ENCODE assay signal across 21 cellular contexts in the genomic region with DNA sequence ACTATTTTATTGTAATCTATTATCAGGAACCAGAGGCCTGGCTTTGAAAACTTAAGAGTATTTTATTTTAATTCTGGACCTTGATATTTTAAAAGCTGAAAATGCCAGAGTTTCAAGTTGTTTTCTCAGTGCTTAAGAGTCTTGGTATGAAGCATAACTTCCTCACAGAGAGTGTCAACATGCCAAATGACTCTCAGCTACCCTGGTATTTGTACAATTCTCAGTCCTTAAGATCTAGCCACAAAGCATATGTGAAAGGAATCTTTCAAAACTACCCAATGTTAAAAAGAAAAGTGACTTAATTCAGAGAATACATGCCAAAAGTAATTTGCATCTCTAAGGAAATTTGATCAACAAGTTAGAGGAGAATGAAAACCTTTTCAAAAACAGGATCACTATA.
DNase-seq lines count a peak whose midpoint lies in the region; ATAC-seq, FAIRE-seq and TF ChIP-seq lines count a peak whose summit lies in the region.
"Had no signal": no experiment of that assay in that cellular context is flagged by ENCODE, and none has a peak within 500 bp of the region (broad histone marks: within the 10 kb centered on the region; RNA-seq: fewer than 3 reads in every experiment).

No MANE protein-coding gene starts in this region.

- peaks cover 19% of the 10 kb centered on the region for H3K4me1 Mint-ChIP-seq in astrocyte (ENCODE audit: low read depth, unreplicated experiment)
- H3K4me1 Mint-ChIP-seq: activated CD4-positive, alpha-beta T cell treated with anti-CD3 and anti-CD28 coated beads for 36 hours; B cell; naive thymus-derived CD4-positive, alpha-beta T cell had no signal

- H2AFZ ChIP-seq in astrocyte (ENCODE audit: low read depth, low read length) (no peak overlapping the region), smooth muscle cell (ENCODE audit: low read depth) (peak overlapping the region; percentile 46)

- H3K9ac ChIP-seq in astrocyte (ENCODE audit: low read length) (no peak overlapping the region), smooth muscle cell (ENCODE audit: low read depth) (no peak overlapping the region)

- H3K4me3 Mint-ChIP-seq in astrocyte (ENCODE audit: unreplicated experiment), result no peak overlapping the region
- H3K4me3 Mint-ChIP-seq: activated CD4-positive, alpha-beta T cell treated with anti-CD3 and anti-CD28 coated beads for 36 hours; B cell; naive thymus-derived CD4-positive, alpha-beta T cell had no signal

- H3K4me3 ChIP-seq in astrocyte (ENCODE audit: insufficient read depth, low read depth, low read length) (no peak overlapping the region), fibroblast of villous mesenchyme (ENCODE audit: low read depth, low read length) (no peak overlapping the region), smooth muscle cell (no peak overlapping the region)
- H3K4me3 ChIP-seq: cardiac muscle cell, SJSA1 had no signal

- no peaks in the 10 kb centered on the region for H3K36me3 Mint-ChIP-seq in astrocyte (ENCODE audit: low read depth, unreplicated experiment)
- H3K36me3 Mint-ChIP-seq: naive thymus-derived CD4-positive, alpha-beta T cell had no signal

- H4K20me1 ChIP-seq in astrocyte (ENCODE audit: insufficient read depth, low read length) (no peaks in the 10 kb centered on the region), smooth muscle cell (ENCODE audit: low read depth) (no peaks in the 10 kb centered on the region)

- TF ChIP-seq CTCF in astrocyte (IDR thresholded peaks at IDR 0.05; ENCODE audit: insufficient read depth, low read depth, low read length) (no peak), fibroblast of villous mesenchyme (IDR thresholded peaks at IDR 0.05; ENCODE audit: insufficient read depth, low read depth, low read length) (no peak), smooth muscle cell (IDR thresholded peaks at IDR 0.05; ENCODE audit: borderline replicate concordance, insufficient read depth, poor library complexity, severe bottlenecking) (no peak), GM13977 (IDR thresholded peaks at IDR 0.05; ENCODE audit: extremely low read depth, insufficient read depth, missing control alignments) (no peak), D721Med (IDR thresholded peaks at IDR 0.05; ENCODE audit: insufficient read depth, missing control alignments) (no peak)

- DNase-seq in GM04503 (ENCODE audit: low read depth), result peak; percentile 84
- peak; percentile 83 for DNase-seq in astrocyte (ENCODE audit: low read depth)
- peak; percentile 45 for DNase-seq in fibroblast of villous mesenchyme (ENCODE audit: low read depth)
- DNase-seq in smooth muscle cell (lab: John Stamatoyannopoulos, UW; ENCODE audit: unreplicated experiment), result no peak
- DNase-seq in GM13977 (ENCODE audit: low spot score), result no peak
- no peak for DNase-seq in D721Med (ENCODE audit: insufficient read length, low spot score)
- no peak for DNase-seq in sciatic nerve (ENCODE audit: low spot score)
- DNase-seq in activated CD4-positive, alpha-beta T cell treated with anti-CD3 and anti-CD28 coated beads for 4 hours, result no peak
- DNase-seq: activated CD4-positive, alpha-beta T cell treated with anti-CD3 and anti-CD28 coated beads for 36 hours; activated CD8-positive, alpha-beta memory T cell treated with anti-CD3 and anti-CD28 coated beads, Interleukin-2, amount 50 U/mL, for 48 hours; Calu3; left ventricle myocardium superior; naive thymus-derived CD4-positive, alpha-beta T cell; NCI-H187 treated with DMSO at 0.1 percent for 48 hours; NCI-H510A; stimulated activated CD4-positive, alpha-beta T cell treated with anti-CD3 and anti-CD28 coated beads, Interleukin-2, amount 100 ng/mL, for 24 hours had no signal

- H3K79me2 ChIP-seq in astrocyte (ENCODE audit: insufficient read depth, low read length), result no peaks in the 10 kb centered on the region
- no peaks in the 10 kb centered on the region for H3K79me2 ChIP-seq in smooth muscle cell (ENCODE audit: low read depth)

- in situ Hi-C loops in GM13977 (cut with MboI; ENCODE audit: low pct_unique_long_range_greater_than_20kb, low sequenced_read_pairs, unreplicated experiment), result no loop called here

- H3K36me3 ChIP-seq in astrocyte (ENCODE audit: insufficient read depth, low read length) (no peaks in the 10 kb centered on the region), smooth muscle cell (ENCODE audit: low read depth) (no peaks in the 10 kb centered on the region)
- H3K36me3 ChIP-seq: cardiac muscle cell, SJSA1 had no signal

- FAIRE-seq in astrocyte (lab: Jason Lieb, UNC) (peak; percentile 54), D721Med (lab: Jason Lieb, UNC) (no peak)
- FAIRE-seq: frontal cortex, HTR-8/SVneo had no signal

- H3K9me3 Mint-ChIP-seq in astrocyte (ENCODE audit: unreplicated experiment), result peaks cover 2% of the 10 kb centered on the region

- H3K27me3 Mint-ChIP-seq in astrocyte (ENCODE audit: low read depth, unreplicated experiment), result no peaks in the 10 kb centered on the region
- H3K27me3 Mint-ChIP-seq: activated CD4-positive, alpha-beta T cell treated with anti-CD3 and anti-CD28 coated beads for 36 hours; B cell; naive thymus-derived CD4-positive, alpha-beta T cell had no signal

- ATAC-seq in sciatic nerve, result no peak
- ATAC-seq: activated CD4-positive, alpha-beta T cell treated with anti-CD3 and anti-CD28 coated beads for 36 hours; left ventricle myocardium superior; naive thymus-derived CD4-positive, alpha-beta T cell had no signal

- peak overlapping the region; percentile 85 for H3K27ac Mint-ChIP-seq in astrocyte (ENCODE audit: unreplicated experiment)
- H3K27ac Mint-ChIP-seq: activated CD4-positive, alpha-beta T cell treated with anti-CD3 and anti-CD28 coated beads for 36 hours; B cell; naive thymus-derived CD4-positive, alpha-beta T cell had no signal

- intact Hi-C loops in sciatic nerve (cut with DNase I), result no loop called here

- H3K27me3 ChIP-seq in astrocyte (ENCODE audit: insufficient read depth, low read length), result no peaks in the 10 kb centered on the region
- H3K27me3 ChIP-seq in smooth muscle cell (ENCODE audit: low read depth), result no peaks in the 10 kb centered on the region
- H3K27me3 ChIP-seq: cardiac muscle cell, SJSA1 had no signal

- H3K9me3 ChIP-seq in astrocyte (ENCODE audit: insufficient read depth, low read depth, low read length), result no peaks in the 10 kb centered on the region
- no peaks in the 10 kb centered on the region for H3K9me3 ChIP-seq in smooth muscle cell (replicated peaks; ENCODE audit: low read depth)
- H3K9me3 ChIP-seq: SJSA1 had no signal

- H3K4me1 ChIP-seq in astrocyte (ENCODE audit: insufficient read depth, low read length) (no peaks in the 10 kb centered on the region), smooth muscle cell (ENCODE audit: low read depth) (no peaks in the 10 kb centered on the region)
- H3K4me1 ChIP-seq: SJSA1 had no signal

- H3K4me2 ChIP-seq in astrocyte (ENCODE audit: low read length), result peak overlapping the region; percentile 16
- no peak overlapping the region for H3K4me2 ChIP-seq in smooth muscle cell

- no peaks in the 10 kb centered on the region for H3F3A ChIP-seq in smooth muscle cell (ENCODE audit: low read depth)

- peak overlapping the region; percentile 65 for H3K27ac ChIP-seq in astrocyte (ENCODE audit: low read depth, low read length)
- H3K27ac ChIP-seq in smooth muscle cell (ENCODE audit: low read depth), result peak overlapping the region; percentile 29
- H3K27ac ChIP-seq: cardiac muscle cell, SJSA1 had no signal

Comparison
In these comparisons a context has a peak if more than half of its experiments do, and no peak if none do; other contexts are left out.
1. DNase-seq: peak in GM04503 (single experiment), astrocyte (single experiment) and fibroblast of villous mesenchyme (single experiment); none in smooth muscle cell (single experiment), GM13977 (single experiment), D721Med (single experiment), sciatic nerve (single experiment) and activated CD4-positive, alpha-beta T cell treated with anti-CD3 and anti-CD28 coated beads for 4 hours (0 of 2).